ENCODE assay signal across 19 cellular contexts in the genomic region with DNA sequence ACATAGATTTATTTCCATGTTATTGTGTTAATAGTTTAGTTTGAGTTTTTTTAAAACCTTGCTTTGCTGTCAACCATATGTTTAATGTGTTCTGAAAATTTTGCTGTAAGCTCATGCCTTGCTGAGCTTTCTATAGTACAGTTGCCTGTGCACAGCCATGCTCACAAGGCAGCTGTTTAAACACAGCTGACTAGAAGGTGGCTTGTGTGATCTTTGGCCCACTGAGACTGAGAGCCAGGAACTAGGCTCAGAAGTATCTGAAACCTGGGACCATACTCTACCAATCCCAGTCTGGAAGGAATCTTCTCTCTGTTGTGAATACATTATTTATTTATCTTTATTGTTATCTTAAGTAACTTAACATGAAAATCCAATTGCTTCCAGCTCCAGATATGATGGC.
DNase-seq lines count a peak whose midpoint lies in the region; ATAC-seq and TF ChIP-seq lines count a peak whose summit lies in the region.
"Had no signal": no experiment of that assay in that cellular context is flagged by ENCODE, and none has a peak within 500 bp of the region (broad histone marks: within the 10 kb centered on the region; RNA-seq: fewer than 3 reads in every experiment).

No MANE protein-coding gene starts in this region.

- no peak for TF ChIP-seq CTCF in choroid plexus epithelial cell (conservative IDR thresholded peaks at IDR 0.05; ENCODE audit: low read depth, low read length)
- no peak for TF ChIP-seq CTCF in stomach (IDR thresholded peaks at IDR 0.05)

- DNase-seq in NCI-H2196 (lab: John Stamatoyannopoulos, UW; ENCODE audit: unreplicated experiment) (peak; percentile 5), NCI-H2196 treated with DMSO at 0.1 percent for 48 hours (lab: John Stamatoyannopoulos, UW; ENCODE audit: unreplicated experiment) (no peak), NCI-H69 (lab: John Stamatoyannopoulos, UW) (peak; percentile 93), choroid plexus epithelial cell (ENCODE audit: low read depth) (peak; percentile 3), stomach (peak; percentile 55), retina (no peak), sciatic nerve (ENCODE audit: low spot score) (no peak)
- DNase-seq in stimulated activated naive CD4-positive, alpha-beta T cell treated with Interleukin-2 at 50 U/mL for 16 hours (lab: John Stamatoyannopoulos, UW): no peak
- DNase-seq: 8988T; activated CD4-positive, alpha-beta T cell treated with anti-CD3 and anti-CD28 coated beads for 48 hours; activated effector memory CD4-positive, alpha-beta T cell treated with Interleukin-2 at 50 U/mL for 16 hours; Calu3; dermis blood vessel endothelial cell; GM23248; mammary epithelial cell; NCI-H1436; sigmoid colon; stimulated activated CD4-positive, alpha-beta T cell treated with anti-CD3 and anti-CD28 coated beads, Interleukin-1b, Interleukin-23, amount 100 ng/mL, for 48 hours; trophoblast cell had no signal

- H3K9me3 ChIP-seq in stomach: no peaks in the 10 kb centered on the region
- H3K9me3 ChIP-seq: sigmoid colon had no signal

- no peak for TF ChIP-seq EP300 in stomach (IDR thresholded peaks at IDR 0.05)

- H3K4me3 ChIP-seq in choroid plexus epithelial cell (ENCODE audit: low read depth, low read length) (no peak overlapping the region), stomach (no peak overlapping the region)
- H3K4me3 ChIP-seq: GM23248, sigmoid colon had no signal

- no peak for TF ChIP-seq POLR2A in stomach (IDR thresholded peaks at IDR 0.05)

- intact Hi-C loops in stomach (cut with DNase I; ENCODE audit: low total_unique reads) (no loop called here), sciatic nerve (cut with DNase I) (no loop called here)

- H3K27me3 ChIP-seq in stomach: no peaks in the 10 kb centered on the region
- H3K27me3 ChIP-seq: sigmoid colon had no signal

- no peak for ATAC-seq in sciatic nerve

- H3K36me3 ChIP-seq in stomach: no peaks in the 10 kb centered on the region
- H3K36me3 ChIP-seq: sigmoid colon had no signal

- H3K4me1 ChIP-seq in stomach: peaks cover 0 to 5% (median 0%) of the 10 kb centered on the region in 4 donors

- H3K27ac ChIP-seq in stomach: no peak overlapping the region
- H3K27ac ChIP-seq: GM23248, sigmoid colon had no signal

Comparison
In these comparisons a context has a peak if more than half of its experiments do, and no peak if none do; other contexts are left out.
1. DNase-seq: peak in NCI-H2196 (single experiment), NCI-H69 (single experiment), choroid plexus epithelial cell (single experiment) and stomach (single experiment); none in NCI-H2196 treated with DMSO at 0.1 percent for 48 hours (single experiment), stimulated activated naive CD4-positive, alpha-beta T cell treated with Interleukin-2 at 50 U/mL for 16 hours (single experiment), retina (single experiment) and sciatic nerve (single experiment).